14 cellular contexts compared by ENCODE assay signal in the genomic region with DNA sequence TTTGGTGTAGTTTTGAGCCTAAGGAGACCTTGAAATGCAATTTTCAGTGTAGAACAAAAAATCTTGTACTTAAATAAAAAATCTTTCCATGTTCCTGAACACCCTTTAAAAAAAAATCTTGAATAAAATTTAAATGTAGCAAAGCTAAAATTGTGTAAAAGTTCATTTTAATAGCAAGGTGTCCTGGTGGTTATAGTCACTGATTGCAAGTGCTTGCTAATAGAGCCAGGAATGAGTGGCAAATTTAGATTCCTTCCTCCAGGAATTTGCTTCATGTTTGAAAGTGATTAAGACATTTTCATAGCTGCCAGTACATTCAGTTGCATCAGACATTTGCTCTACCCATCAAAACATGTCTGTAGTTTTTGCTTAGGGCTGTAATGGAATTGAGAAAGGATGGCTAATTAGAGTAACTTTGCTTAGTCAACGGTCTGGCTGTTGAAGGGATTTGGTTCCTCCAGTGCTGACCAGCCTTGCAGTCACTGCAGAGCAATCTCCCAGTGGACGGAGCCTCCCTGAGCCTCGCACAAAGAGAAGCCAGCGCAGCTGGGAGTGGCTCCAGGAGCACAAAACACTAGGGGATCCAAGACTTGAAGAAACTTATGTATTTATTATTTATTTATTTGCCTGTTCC. TPM values are rescaled to one million over a fixed set of nuclear protein-coding genes. Genes with fewer than 3 reads are reported as not detected.
DNase-seq lines count a peak whose midpoint lies in the region; ATAC-seq, FAIRE-seq and TF ChIP-seq lines count a peak whose summit lies in the region.
"Had no signal": no experiment of that assay in that cellular context is flagged by ENCODE, and none has a peak within 500 bp of the region (broad histone marks: within the 10 kb centered on the region; RNA-seq: fewer than 3 reads in every experiment).

No MANE protein-coding gene starts in this region.

- H3K27ac ChIP-seq in cardiac muscle cell: no peak overlapping the region
- H3K27ac ChIP-seq in small intestine (ENCODE audit: low read depth in 1 of 2, low read length in 1 of 2): no peak overlapping the region
- no peak overlapping the region for H3K27ac ChIP-seq in CD8-positive, alpha-beta memory T cell (ENCODE audit: low read depth, low read length)

- H3K4me1 Mint-ChIP-seq in activated naive CD8-positive, alpha-beta T cell treated with anti-CD3 and anti-CD28 coated beads for 36 hours: no peaks in the 10 kb centered on the region
- H3K4me1 Mint-ChIP-seq in CD8-positive, alpha-beta memory T cell: no peaks in the 10 kb centered on the region

- no peak overlapping the region for H3K4me3 Mint-ChIP-seq in activated naive CD8-positive, alpha-beta T cell treated with anti-CD3 and anti-CD28 coated beads for 36 hours
- H3K4me3 Mint-ChIP-seq in CD8-positive, alpha-beta memory T cell: no peak overlapping the region

- POLR2A ChIA-PET in CD8-positive, alpha-beta memory T cell (lab: Charles Lee): no interaction called here

- H3K4me3 ChIP-seq in astrocyte of the spinal cord (ENCODE audit: low read depth, low read length): no peak overlapping the region
- no peak overlapping the region for H3K4me3 ChIP-seq in cardiac muscle cell
- H3K4me3 ChIP-seq in small intestine (ENCODE audit: low read depth in 1 of 2, low read length in 2 of 2): no peak overlapping the region
- no peak overlapping the region for H3K4me3 ChIP-seq in CD8-positive, alpha-beta memory T cell (ENCODE audit: low read length)

- H3K27me3 ChIP-seq in cardiac muscle cell (no peaks in the 10 kb centered on the region), small intestine (ENCODE audit: control insufficient read depth in 2 of 2, insufficient read depth in 2 of 2, low read length in 2 of 2) (no peaks in the 10 kb centered on the region)
- H3K27me3 ChIP-seq in CD8-positive, alpha-beta memory T cell (ENCODE audit: insufficient read depth, low read length, poor library complexity, severe bottlenecking): no peaks in the 10 kb centered on the region

- no peak for TF ChIP-seq CTCF in astrocyte of the spinal cord (IDR thresholded peaks at IDR 0.05; ENCODE audit: low read depth, low read length)
- peak; percentile 21 for TF ChIP-seq CTCF in cardiac muscle cell (IDR thresholded peaks at IDR 0.05; ENCODE audit: low read depth, low read length)

- peaks cover 5% of the 10 kb centered on the region for H3K4me1 ChIP-seq in cardiac muscle cell (ENCODE audit: low read depth)
- no peaks in the 10 kb centered on the region for H3K4me1 ChIP-seq in small intestine (ENCODE audit: control insufficient read depth in 2 of 2, insufficient read depth in 1 of 2, low read depth in 1 of 2, low read length in 1 of 2)
- H3K4me1 ChIP-seq in CD8-positive, alpha-beta memory T cell (ENCODE audit: insufficient read depth, low read length): no peaks in the 10 kb centered on the region

- no peak for FAIRE-seq in small intestine (lab: Jason Lieb, UNC)

- no peaks in the 10 kb centered on the region for H3K36me3 ChIP-seq in cardiac muscle cell
- no peaks in the 10 kb centered on the region for H3K36me3 ChIP-seq in small intestine (ENCODE audit: control insufficient read depth in 2 of 2, insufficient read depth in 2 of 2, low read length in 2 of 2)
- no peaks in the 10 kb centered on the region for H3K36me3 ChIP-seq in CD8-positive, alpha-beta memory T cell (ENCODE audit: insufficient read depth, low read length)

- DNase-seq in GM04503 (ENCODE audit: low read depth): peak; percentile 85
- peak; percentile 68 for DNase-seq in astrocyte of the spinal cord (ENCODE audit: low read depth, low spot score)
- DNase-seq in cardiac muscle cell (ENCODE audit: low read depth in 1 of 2, low spot score in 1 of 2): peak in 1 of 2 donors; percentile 84
- DNase-seq in sciatic nerve (ENCODE audit: low spot score): no peak
- DNase-seq in activated naive CD8-positive, alpha-beta T cell treated with anti-CD3 and anti-CD28 coated beads for 36 hours: no peak
- DNase-seq in small intestine: no peak
- DNase-seq in CD8-positive, alpha-beta memory T cell: no peak
- DNase-seq in NCI-H1092 treated with DMSO at 0.1 percent for 48 hours (lab: John Stamatoyannopoulos, UW): no peak
- DNase-seq: activated CD4-positive, alpha-beta T cell treated with anti-CD3 and anti-CD28 coated beads, Interleukin-2, amount 50 U/mL, for 48 hours; amniotic stem cell; NCI-H1436; posterior cingulate gyrus; RPMI8226; stimulated activated CD8-positive, alpha-beta memory T cell treated with anti-CD3 and anti-CD28 coated beads, Interleukin-4, amount 100 ng/mL, for 48 hours had no signal

- no peaks in the 10 kb centered on the region for H3K36me3 Mint-ChIP-seq in activated naive CD8-positive, alpha-beta T cell treated with anti-CD3 and anti-CD28 coated beads for 36 hours
- peaks cover 0 to 1% (median 0%) of the 10 kb centered on the region in 3 donors for H3K36me3 Mint-ChIP-seq in CD8-positive, alpha-beta memory T cell

- intact Hi-C loops in sciatic nerve (cut with DNase I): no loop called here

- H3K9me3 ChIP-seq in cardiac muscle cell (ENCODE audit: low read depth) (no peaks in the 10 kb centered on the region), small intestine (ENCODE audit: control insufficient read depth, low read depth) (no peaks in the 10 kb centered on the region)
- H3K9me3 ChIP-seq in CD8-positive, alpha-beta memory T cell (ENCODE audit: low read length): no peaks in the 10 kb centered on the region

- H3K9me3 Mint-ChIP-seq in activated naive CD8-positive, alpha-beta T cell treated with anti-CD3 and anti-CD28 coated beads for 36 hours: no peaks in the 10 kb centered on the region
- no peaks in the 10 kb centered on the region for H3K9me3 Mint-ChIP-seq in CD8-positive, alpha-beta memory T cell

- 57 to 65% (median 57%) methylated on average over 4 of the region's 4 CpGs for WGBS in small intestine, 3 donors

- H3K27ac Mint-ChIP-seq in activated naive CD8-positive, alpha-beta T cell treated with anti-CD3 and anti-CD28 coated beads for 36 hours: no peak overlapping the region
- no peak overlapping the region for H3K27ac Mint-ChIP-seq in CD8-positive, alpha-beta memory T cell

- in situ Hi-C loops in astrocyte of the spinal cord (cut with HindIII; ENCODE audit: low sequenced_read_pairs): no loop called here

- H3K27me3 Mint-ChIP-seq in activated naive CD8-positive, alpha-beta T cell treated with anti-CD3 and anti-CD28 coated beads for 36 hours: peaks cover 25% of the 10 kb centered on the region
- peaks cover 19 to 25% of the 10 kb centered on the region in 2 donors for H3K27me3 Mint-ChIP-seq in CD8-positive, alpha-beta memory T cell

- ATAC-seq in sciatic nerve: peak; percentile 63

- CTCF ChIA-PET in CD8-positive, alpha-beta memory T cell (lab: Charles Lee): no interaction called here

RNA-seq across cellular contexts. Expression of gene AKAP12, which starts 36.5 kb away (rescaled TPM):
- total RNA-seq in cardiac muscle cell (44.4 and 84.9 TPM in 2 replicates), sciatic nerve (142 TPM)
- polyA plus RNA-seq in cardiac muscle cell (66.5 and 81.7 TPM in 2 replicates), small intestine (10 to 100 TPM in 1 of 3 donors, 1 to 10 TPM in 1, under 1 TPM in 1; 0.67 to 23.3 (median 3.5) TPM)
- total RNA-seq in activated naive CD8-positive, alpha-beta T cell treated with anti-CD3 and anti-CD28 coated beads for 36 hours: 1 to 10 TPM; 1.8 to 2.3 TPM
- 1 to 10 TPM; 1.1 to 1.3 TPM for total RNA-seq in CD8-positive, alpha-beta memory T cell
- 0.03 TPM for polyA plus RNA-seq in CD8-positive, alpha-beta memory T cell

Comparison
In these comparisons a context has a peak if more than half of its experiments do, and no peak if none do; other contexts are left out.
1. DNase-seq: peak in GM04503 (single experiment) and astrocyte of the spinal cord (single experiment); none in sciatic nerve (single experiment), activated naive CD8-positive, alpha-beta T cell treated with anti-CD3 and anti-CD28 coated beads for 36 hours (single experiment), small intestine (single experiment), CD8-positive, alpha-beta memory T cell (0 of 5) and NCI-H1092 treated with DMSO at 0.1 percent for 48 hours (single experiment).
2. RNA of gene AKAP12, which starts 36.5 kb away (total RNA-seq): 142 TPM in sciatic nerve (single experiment) and 44.4 to 84.9 TPM in cardiac muscle cell; 1.8 to 2.3 TPM in activated naive CD8-positive, alpha-beta T cell treated with anti-CD3 and anti-CD28 coated beads for 36 hours and 1.1 to 1.3 TPM in CD8-positive, alpha-beta memory T cell; every median in the first group is over 10 times any median in the second.